18 cellular contexts compared by ENCODE assay signal in the genomic region with DNA sequence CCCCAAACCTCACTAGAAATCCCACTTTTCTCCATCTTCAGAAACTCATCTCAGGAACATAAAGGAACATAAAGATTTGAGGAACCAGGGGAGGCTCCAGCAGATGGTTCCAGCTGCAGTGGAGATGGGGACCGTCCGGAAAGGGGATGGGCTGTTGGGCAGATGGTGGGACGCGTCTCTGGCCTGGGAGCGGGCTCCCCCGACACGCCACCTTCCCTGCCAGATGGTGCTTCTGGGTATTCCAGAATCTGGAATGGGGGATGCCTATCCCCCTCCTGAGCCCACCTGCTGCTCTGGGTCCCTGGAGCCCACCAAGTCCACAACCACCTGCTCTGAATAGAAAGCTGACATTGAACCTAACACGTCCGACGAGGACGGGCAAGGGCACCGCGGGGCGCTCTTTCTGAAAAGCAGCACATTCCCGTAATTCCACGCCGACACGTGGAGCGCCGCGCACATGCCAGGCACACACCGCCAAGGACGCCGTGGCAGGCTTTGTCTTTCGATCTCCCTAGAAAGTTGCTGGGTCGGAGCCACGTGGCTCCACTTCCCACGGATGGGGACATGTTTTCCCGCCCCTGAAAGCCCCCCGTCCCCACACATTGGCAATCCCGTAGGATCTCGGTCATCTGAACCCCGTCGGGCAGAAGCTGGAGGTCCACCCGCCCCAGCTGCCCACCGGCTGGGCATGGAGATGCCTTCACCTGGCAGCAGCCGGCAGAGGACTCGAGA. TPM values are rescaled to one million over a fixed set of nuclear protein-coding genes. Genes with fewer than 3 reads are reported as not detected.
DNase-seq lines count a peak whose midpoint lies in the region; FAIRE-seq and TF ChIP-seq lines count a peak whose summit lies in the region.
"Had no signal": no experiment of that assay in that cellular context is flagged by ENCODE, and none has a peak within 500 bp of the region (broad histone marks: within the 10 kb centered on the region; RNA-seq: fewer than 3 reads in every experiment).

No MANE protein-coding gene starts in this region.

- H4K20me1 ChIP-seq in H1 (replicated peaks in 1 of 2; ENCODE audit: control insufficient read depth in 1 of 2, insufficient read depth in 2 of 2, low read length in 2 of 2) (peaks cover 0 to 2% of the 10 kb centered on the region in 2 experiments), mammary epithelial cell (ENCODE audit: insufficient read depth, low read length) (no peaks in the 10 kb centered on the region)

- WGBS in H1 (ENCODE audit: extremely low coverage in 1 of 2, insufficient coverage in 1 of 2, insufficient read length in 1 of 2, insufficient replicate concordance in 2 of 2, low coverage in 1 of 2, low lambda C conversion rate in 2 of 2, missing lambda C conversion rate in 1 of 2), 2 experiments: 94% methylated on average over 26 of the region's 38 CpGs; no CpG with 5 or more reads in 1 of the 2 experiments
- WGBS in mammary epithelial cell (ENCODE audit: low coverage, missing lambda C conversion rate): 94% methylated on average over 13 of the region's 38 CpGs

- H2BK15ac ChIP-seq in H1 (ENCODE audit: low read length): no peak overlapping the region

- no peak overlapping the region for H3K9ac ChIP-seq in H1 (replicated peaks in 1 of 4; ENCODE audit: extremely low read depth in 1 of 4, low read depth in 3 of 4, low read length in 3 of 4)
- H3K9ac ChIP-seq in colonic mucosa (ENCODE audit: low read depth in 2 of 2, low read length in 2 of 2): no peak overlapping the region
- H3K9ac ChIP-seq in mammary epithelial cell (ENCODE audit: insufficient read depth, low read length): no peak overlapping the region

- no peak overlapping the region for H3K56ac ChIP-seq in H1 (replicated peaks; ENCODE audit: insufficient read length, low read depth, low read length)

- no peak overlapping the region for H2BK12ac ChIP-seq in H1 (ENCODE audit: low read depth, low read length)

- no peak for TF ChIP-seq CTCF in H1 (IDR thresholded peaks at IDR 0.05; ENCODE audit: control extremely low read depth in 1 of 3, insufficient read depth in 1 of 3, low read depth in 1 of 3, low read length in 3 of 3)
- no peak for TF ChIP-seq CTCF in colonic mucosa (IDR thresholded peaks at IDR 0.05)
- TF ChIP-seq CTCF in mammary epithelial cell (conservative IDR thresholded peaks at IDR 0.05 in 1 of 2, IDR thresholded peaks at IDR 0.05 in 1 of 2; ENCODE audit: extremely low read depth in 1 of 2, insufficient read depth in 1 of 2, low read depth in 1 of 2, low read length in 2 of 2): no peak

- no peaks in the 10 kb centered on the region; the same call in 1 of the 2 replicates for H3K79me1 ChIP-seq in H1 (ENCODE audit: low read depth, low read length)

- H2BK5ac ChIP-seq in H1 (ENCODE audit: low read depth, low read length): no peak overlapping the region

- H3K14ac ChIP-seq in H1 (ENCODE audit: insufficient read length): no peak overlapping the region

- H3K36me3 ChIP-seq in H1 (ENCODE audit: control insufficient read depth in 2 of 4, insufficient read depth in 4 of 4, low read length in 3 of 4) (peaks cover 0 to 4% (median 1%) of the 10 kb centered on the region in 4 experiments; a peak in 2 of 8 replicates), colonic mucosa (no peaks in the 10 kb centered on the region), mammary epithelial cell (ENCODE audit: insufficient read depth, low read length) (no peaks in the 10 kb centered on the region)

- H3K79me2 ChIP-seq in H1 (ENCODE audit: control insufficient read depth in 1 of 2, insufficient read depth in 2 of 2, low read length in 2 of 2) (no peaks in the 10 kb centered on the region), mammary epithelial cell (ENCODE audit: insufficient read depth, low read length) (no peaks in the 10 kb centered on the region)

- H2AK5ac ChIP-seq in H1 (ENCODE audit: low read depth, low read length): no peak overlapping the region

- no peak overlapping the region for H2BK20ac ChIP-seq in H1 (ENCODE audit: low read length)

- no peak overlapping the region for H4K91ac ChIP-seq in H1 (replicated peaks; ENCODE audit: insufficient read length, low read length)

- intact Hi-C loops in colonic mucosa (cut with DNase I): no loop called here
- intact Hi-C loops in mammary epithelial cell (cut with micrococcal nuclease): no loop called here

- H4K8ac ChIP-seq in H1 (ENCODE audit: extremely low read depth, insufficient read depth, low read length): peak overlapping the region; percentile 14; the same call in 1 of the 2 replicates

- TF ChIP-seq RAD21 in H1 (IDR thresholded peaks at IDR 0.05 in 1 of 2, conservative IDR thresholded peaks at IDR 0.05 in 1 of 2; ENCODE audit: low read depth in 2 of 2, low read length in 2 of 2): no peak

- no peak overlapping the region for H4K5ac ChIP-seq in H1 (ENCODE audit: insufficient read length, low read depth, low read length)

- no peak overlapping the region for H3K18ac ChIP-seq in H1 (ENCODE audit: extremely low read depth, low read length)

- TF ChIP-seq EP300 in H1 (IDR thresholded peaks at IDR 0.05; ENCODE audit: borderline replicate concordance in 1 of 2, low read depth in 2 of 2, low read length in 2 of 2): no peak

- no peak overlapping the region for H2AFZ ChIP-seq in H1 (ENCODE audit: low read length)
- no peak overlapping the region for H2AFZ ChIP-seq in mammary epithelial cell (ENCODE audit: low read depth, low read length)

- CTCF ChIA-PET in H1 (lab: Charles Lee; ENCODE audit: partially characterized antibody): interaction anchor here (1.0 to 4.5 kb wide), 3 partner anchors 9 to 231 kb away, joined by 3 to 29 read pairs (median 3); no protein-coding TSS in a partner anchor
- CTCF ChIA-PET in mammary epithelial cell (lab: Charles Lee; ENCODE audit: low non-redundant PET): no interaction called here

- H3K4ac ChIP-seq in H1 (replicated peaks; ENCODE audit: insufficient read length, low read depth, low read length): no peak overlapping the region

- no peak overlapping the region for H3K4me3 ChIP-seq in H1 (ENCODE audit: extremely low read depth in 1 of 4, insufficient read depth in 2 of 4, low read depth in 3 of 4, low read length in 4 of 4)
- H3K4me3 ChIP-seq in colonic mucosa: no peak overlapping the region
- no peak overlapping the region for H3K4me3 ChIP-seq in mammary epithelial cell (replicated peaks in 1 of 3; ENCODE audit: insufficient read depth in 1 of 3, low read depth in 2 of 3, low read length in 3 of 3)
- H3K4me3 ChIP-seq: SK-N-MC had no signal

- POLR2A ChIA-PET in H1 (lab: Charles Lee; ENCODE audit: partially characterized antibody): interaction anchor here (0.6 kb wide), 1 partner anchor 54 kb away, joined by 4 read pairs; no protein-coding TSS in a partner anchor

- H3K23ac ChIP-seq in H1 (ENCODE audit: insufficient read length): no peak overlapping the region

- DNase-seq in DMS 273 (lab: John Stamatoyannopoulos, UW; ENCODE audit: unreplicated experiment) (peak; percentile 89), DMS 273 treated with DMSO at 0.1 percent for 48 hours (lab: John Stamatoyannopoulos, UW) (peak; percentile 69), H1 (ENCODE audit: low read depth in 1 of 2, low spot score in 2 of 2) (no peak), colonic mucosa (no peak), mammary epithelial cell (no peak)
- DNase-seq: ACHN; DMS79 treated with DMSO at 0.1 percent for 48 hours; GOT3; KBM-7; NCI-H1105 treated with DMSO at 0.1 percent for 48 hours; NCI-H187; NCI-H2107; NCI-H345; NCI-H526 treated with DMSO at 0.1 percent for 48 hours; NK-92 treated with Interleukin-12 subunit alpha and Interleukin-12 subunit beta, amount 100 ng/mL, for 24 hours; SHP77 had no signal

- FAIRE-seq in H1 (lab: Jason Lieb, UNC): no peak
- FAIRE-seq: D721Med had no signal

- H3K9me3 ChIP-seq in H1 (ENCODE audit: insufficient read depth in 2 of 2, low read depth in 1 of 2, low read length in 1 of 2) (no peaks in the 10 kb centered on the region), colonic mucosa (no peaks in the 10 kb centered on the region), mammary epithelial cell (replicated peaks; ENCODE audit: insufficient read depth, low read length) (no peaks in the 10 kb centered on the region)

- no peak overlapping the region for H3K27ac ChIP-seq in H1 (ENCODE audit: low read depth, low read length)
- H3K27ac ChIP-seq in colonic mucosa: no peak overlapping the region
- H3K27ac ChIP-seq in mammary epithelial cell (ENCODE audit: insufficient read depth, low read depth, low read length): no peak overlapping the region
- H3K27ac ChIP-seq: SK-N-MC had no signal

- in situ Hi-C loops in mammary epithelial cell (cut with MboI; ENCODE audit: low sequenced_read_pairs in 2 of 2): no loop called here

- BruUV-seq in mammary epithelial cell (replicated peaks; lab: Mats Ljungman, UMichigan): no TSS peak

- no peak for TF ChIP-seq POLR2A in H1 (IDR thresholded peaks at IDR 0.05; ENCODE audit: control extremely low read depth in 1 of 2, low read depth in 2 of 2, low read length in 2 of 2)

- dilution Hi-C loops in mammary epithelial cell (cut with HindIII; ENCODE audit: low sequenced_read_pairs): loop anchor here (10.0 kb wide), 2 partner anchors 232 to 292 kb away; partner anchors contain the start of genes KCNQ2 and PTK6

- H2BK120ac ChIP-seq in H1 (replicated peaks; ENCODE audit: low read depth, low read length): no peak overlapping the region

- no peaks in the 10 kb centered on the region; the same call in 1 of the 2 replicates for H3K23me2 ChIP-seq in H1 (ENCODE audit: low read depth, low read length)

- H3K4me2 ChIP-seq in H1 (ENCODE audit: insufficient read depth in 1 of 2, low read depth in 2 of 2, low read length in 2 of 2) (no peak overlapping the region), mammary epithelial cell (ENCODE audit: insufficient read depth, low read depth, low read length) (no peak overlapping the region)

- H3K4me1 ChIP-seq in H1 (replicated peaks in 1 of 4; ENCODE audit: control insufficient read depth in 3 of 4, insufficient read depth in 4 of 4, low read length in 3 of 4) (no peaks in the 10 kb centered on the region), colonic mucosa (no peaks in the 10 kb centered on the region), mammary epithelial cell (ENCODE audit: insufficient read depth, low read length) (no peaks in the 10 kb centered on the region)

- H3K27me3 ChIP-seq in H1 (replicated peaks in 1 of 4; ENCODE audit: control insufficient read depth in 3 of 4, extremely low read depth in 1 of 4, insufficient read depth in 3 of 4, low read length in 3 of 4) (no peaks in the 10 kb centered on the region), colonic mucosa (no peaks in the 10 kb centered on the region), mammary epithelial cell (ENCODE audit: insufficient read depth, low read length) (no peaks in the 10 kb centered on the region)

RNA-seq across cellular contexts. Expression of gene SLC2A4RG, which starts 27.3 kb away (rescaled TPM):
- total RNA-seq in H1 (2021; fragmentation: NEBNext Ultra II Directional; extraction: Animal tissue kit (Norgen Biotek cat#: 25700)): 25.0 and 29.1 TPM in 2 replicates
- polyA plus RNA-seq in H1 (2011; rRNA removed): 15.9 and 32.9 TPM in 2 replicates
- polyA plus RNA-seq in H1 (2011; cell fraction: cytosol; rRNA removed): 25.5 TPM
- 164 TPM for polyA plus RNA-seq in H1 (2011; cell fraction: nucleus; rRNA removed)
- polyA plus RNA-seq in H1 (2012, experiment 1 of 2): 12.2 to 32.2 TPM (median 25.5 TPM) in 4 replicates
- polyA plus RNA-seq in H1 (2012, experiment 2 of 2): 12.8 TPM
- 33.5 TPM for polyA plus RNA-seq in H1 (2013, experiment 1 of 2)
- 30.8 TPM for polyA plus RNA-seq in H1 (2013, experiment 2 of 2)
- 2.3 and 2.8 TPM in 2 replicates for polyA minus RNA-seq in H1 (2011; rRNA and poly(A)+ RNA removed)
- 14.1 TPM for polyA minus RNA-seq in H1 (2011; cell fraction: cytosol; rRNA and poly(A)+ RNA removed)
- polyA minus RNA-seq in H1 (2011; cell fraction: nucleus; rRNA and poly(A)+ RNA removed): 22.7 TPM
- 10 to 100 TPM; 44.3 to 75.3 TPM for total RNA-seq in colonic mucosa
- total RNA-seq in mammary epithelial cell: 100 to 1,000 TPM in 1 of 2 donors, 10 to 100 TPM in 1; 35.8 to 101 TPM
- 35.8 TPM for polyA plus RNA-seq in mammary epithelial cell
- 15.7 TPM for polyA minus RNA-seq in mammary epithelial cell

RNA-seq across cellular contexts. Expression of gene LIME1, which starts 30.4 kb away (rescaled TPM):
- total RNA-seq in H1 (2021; fragmentation: NEBNext Ultra II Directional; extraction: Animal tissue kit (Norgen Biotek cat#: 25700)): 3.3 and 4.5 TPM in 2 replicates
- 5.9 and 9.5 TPM in 2 replicates for polyA plus RNA-seq in H1 (2011; rRNA removed)
- polyA plus RNA-seq in H1 (2011; cell fraction: cytosol; rRNA removed): 4.9 TPM
- 19.4 TPM for polyA plus RNA-seq in H1 (2011; cell fraction: nucleus; rRNA removed)
- polyA plus RNA-seq in H1 (2012, experiment 1 of 2): 2.2 to 3.8 TPM (median 2.7 TPM) in 4 replicates
- polyA plus RNA-seq in H1 (2012, experiment 2 of 2): 3.0 TPM
- polyA plus RNA-seq in H1 (2013, experiment 1 of 2): 1.8 TPM
- 1.7 TPM for polyA plus RNA-seq in H1 (2013, experiment 2 of 2)
- polyA minus RNA-seq in H1 (2011; rRNA and poly(A)+ RNA removed): 0.28 and 0.37 TPM in 2 replicates
- 4.0 TPM for polyA minus RNA-seq in H1 (2011; cell fraction: cytosol; rRNA and poly(A)+ RNA removed)
- 5.9 TPM for polyA minus RNA-seq in H1 (2011; cell fraction: nucleus; rRNA and poly(A)+ RNA removed)
- 10 to 100 TPM; 10.8 to 20.0 TPM for total RNA-seq in colonic mucosa
- total RNA-seq in mammary epithelial cell: 1 to 10 TPM; 2.7 to 8.1 TPM
- 2.0 TPM for polyA plus RNA-seq in mammary epithelial cell
- polyA minus RNA-seq in mammary epithelial cell: not detected

RNA-seq across cellular contexts. Expression of gene ZGPAT, which starts 59.0 kb away (rescaled TPM):
- 21.4 and 24.9 TPM in 2 replicates for total RNA-seq in H1 (2021; fragmentation: NEBNext Ultra II Directional; extraction: Animal tissue kit (Norgen Biotek cat#: 25700))
- polyA plus RNA-seq in H1 (2011; rRNA removed) (14.5 and 21.5 TPM in 2 replicates), mammary epithelial cell (13.2 TPM)
- 26.6 TPM for polyA plus RNA-seq in H1 (2011; cell fraction: cytosol; rRNA removed)
- polyA plus RNA-seq in H1 (2011; cell fraction: nucleus; rRNA removed): 43.9 TPM
- 18.6 to 26.7 TPM (median 25.5 TPM) in 4 replicates for polyA plus RNA-seq in H1 (2012, experiment 1 of 2)
- 13.2 TPM for polyA plus RNA-seq in H1 (2012, experiment 2 of 2)
- polyA plus RNA-seq in H1 (2013, experiment 1 of 2): 10.7 TPM
- 11.2 TPM for polyA plus RNA-seq in H1 (2013, experiment 2 of 2)
- 7.0 and 8.0 TPM in 2 replicates for polyA minus RNA-seq in H1 (2011; rRNA and poly(A)+ RNA removed)
- 13.4 TPM for polyA minus RNA-seq in H1 (2011; cell fraction: cytosol; rRNA and poly(A)+ RNA removed)
- polyA minus RNA-seq in H1 (2011; cell fraction: nucleus; rRNA and poly(A)+ RNA removed): 11.9 TPM
- total RNA-seq in colonic mucosa (10 to 100 TPM; 27.2 to 41.4 TPM), mammary epithelial cell (10 to 100 TPM; 11.8 to 20.9 TPM)
- 6.8 TPM for polyA minus RNA-seq in mammary epithelial cell

RNA-seq across cellular contexts. Expression of gene ARFRP1, which starts 59.1 kb away (rescaled TPM):
- 21.9 and 22.9 TPM in 2 replicates for total RNA-seq in H1 (2021; fragmentation: NEBNext Ultra II Directional; extraction: Animal tissue kit (Norgen Biotek cat#: 25700))
- polyA plus RNA-seq in H1 (2011; rRNA removed) (12.9 and 19.4 TPM in 2 replicates), mammary epithelial cell (35.9 TPM)
- 23.2 TPM for polyA plus RNA-seq in H1 (2011; cell fraction: cytosol; rRNA removed)
- 32.0 TPM for polyA plus RNA-seq in H1 (2011; cell fraction: nucleus; rRNA removed)
- polyA plus RNA-seq in H1 (2012, experiment 1 of 2): 12.3 to 20.2 TPM (median 18.9 TPM) in 4 replicates
- 9.1 TPM for polyA plus RNA-seq in H1 (2012, experiment 2 of 2)
- polyA plus RNA-seq in H1 (2013, experiment 1 of 2): 7.5 TPM
- 7.8 TPM for polyA plus RNA-seq in H1 (2013, experiment 2 of 2)
- polyA minus RNA-seq in H1 (2011; rRNA and poly(A)+ RNA removed): 12.9 and 15.4 TPM in 2 replicates
- polyA minus RNA-seq in H1 (2011; cell fraction: cytosol; rRNA and poly(A)+ RNA removed): 10.6 TPM
- 34.7 TPM for polyA minus RNA-seq in H1 (2011; cell fraction: nucleus; rRNA and poly(A)+ RNA removed)
- total RNA-seq in colonic mucosa (10 to 100 TPM; 35.3 to 76.9 TPM), mammary epithelial cell (10 to 100 TPM; 28.8 to 61.1 TPM)
- 31.2 TPM for polyA minus RNA-seq in mammary epithelial cell

Comparison
In these comparisons a context has a peak if more than half of its experiments do, and no peak if none do; other contexts are left out.
1. DNase-seq: peak in DMS 273 (single experiment) and DMS 273 treated with DMSO at 0.1 percent for 48 hours (single experiment); none in H1 (0 of 2), colonic mucosa (single experiment) and mammary epithelial cell (single experiment).